In genomic region chr22:32005453-32005852, GRCh38 we compare ENCODE assay signal across 16 cellular contexts.
DNase-seq lines count a peak whose midpoint lies in the region; ATAC-seq and TF ChIP-seq lines count a peak whose summit lies in the region.
"Had no signal": no experiment of that assay in that cellular context is flagged by ENCODE, and none has a peak within 500 bp of the region (broad histone marks: within the 10 kb centered on the region; RNA-seq: fewer than 3 reads in every experiment).

No MANE protein-coding gene starts in this region.

- in situ Hi-C loops in astrocyte of the spinal cord (cut with HindIII; ENCODE audit: low sequenced_read_pairs), result no loop called here

- H3K4me3 ChIP-seq in astrocyte of the spinal cord (ENCODE audit: low read depth, low read length), result no peak overlapping the region
- H3K4me3 ChIP-seq: skin epidermis, uterus had no signal

- no peak for TF ChIP-seq CTCF in astrocyte of the spinal cord (IDR thresholded peaks at IDR 0.05; ENCODE audit: low read depth, low read length)

- DNase-seq in AG08396 (ENCODE audit: low spot score), result peak; percentile 12
- DNase-seq in HS-5 (ENCODE audit: low read depth), result peak; percentile 34
- peak; percentile 22 for DNase-seq in astrocyte of the spinal cord (ENCODE audit: low read depth, low spot score)
- DNase-seq in islet precursor cell, result peak; percentile 85
- no peak for DNase-seq in stimulated activated naive CD8-positive, alpha-beta T cell treated with anti-CD3 and anti-CD28 coated beads, Interleukin-15, Interleukin-2, amounts not matched to agents 100 U/mL and 50 U/mL, for 24 hours
- no peak for DNase-seq in NCI-H1092 treated with DMSO at 0.1 percent for 48 hours (lab: John Stamatoyannopoulos, UW)
- DNase-seq: activated CD4-positive, alpha-beta memory T cell treated with anti-CD3 and anti-CD28 coated beads for 36 hours; dermis blood vessel endothelial cell; foreskin melanocyte; MV-4-11; NCI-H2171; uterus had no signal

- no peak for ATAC-seq in stimulated activated naive CD8-positive, alpha-beta T cell treated with anti-CD3 and anti-CD28 coated beads, Interleukin-15, Interleukin-2, amounts not matched to agents 100 U/mL and 50 U/mL, for 24 hours
- ATAC-seq in HG03520 (IDR thresholded peaks at IDR 0.05; ENCODE audit: unreplicated experiment) (no peak), GM19395 (IDR thresholded peaks at IDR 0.05; ENCODE audit: unreplicated experiment) (no peak)
- ATAC-seq: activated T-helper 17 cell treated with anti-CD3 and anti-CD28 coated beads, Interleukin-2, amount 50 U/mL, for 72 hours had no signal

Comparison
In these comparisons a context has a peak if more than half of its experiments do, and no peak if none do; other contexts are left out.
1. DNase-seq: peak in AG08396 (single experiment), HS-5 (single experiment), astrocyte of the spinal cord (single experiment) and islet precursor cell (single experiment); none in stimulated activated naive CD8-positive, alpha-beta T cell treated with anti-CD3 and anti-CD28 coated beads, Interleukin-15, Interleukin-2, amounts not matched to agents 100 U/mL and 50 U/mL, for 24 hours (single experiment) and NCI-H1092 treated with DMSO at 0.1 percent for 48 hours (single experiment).